ENCODE assay signal across 9 cellular contexts in the genomic region with DNA sequence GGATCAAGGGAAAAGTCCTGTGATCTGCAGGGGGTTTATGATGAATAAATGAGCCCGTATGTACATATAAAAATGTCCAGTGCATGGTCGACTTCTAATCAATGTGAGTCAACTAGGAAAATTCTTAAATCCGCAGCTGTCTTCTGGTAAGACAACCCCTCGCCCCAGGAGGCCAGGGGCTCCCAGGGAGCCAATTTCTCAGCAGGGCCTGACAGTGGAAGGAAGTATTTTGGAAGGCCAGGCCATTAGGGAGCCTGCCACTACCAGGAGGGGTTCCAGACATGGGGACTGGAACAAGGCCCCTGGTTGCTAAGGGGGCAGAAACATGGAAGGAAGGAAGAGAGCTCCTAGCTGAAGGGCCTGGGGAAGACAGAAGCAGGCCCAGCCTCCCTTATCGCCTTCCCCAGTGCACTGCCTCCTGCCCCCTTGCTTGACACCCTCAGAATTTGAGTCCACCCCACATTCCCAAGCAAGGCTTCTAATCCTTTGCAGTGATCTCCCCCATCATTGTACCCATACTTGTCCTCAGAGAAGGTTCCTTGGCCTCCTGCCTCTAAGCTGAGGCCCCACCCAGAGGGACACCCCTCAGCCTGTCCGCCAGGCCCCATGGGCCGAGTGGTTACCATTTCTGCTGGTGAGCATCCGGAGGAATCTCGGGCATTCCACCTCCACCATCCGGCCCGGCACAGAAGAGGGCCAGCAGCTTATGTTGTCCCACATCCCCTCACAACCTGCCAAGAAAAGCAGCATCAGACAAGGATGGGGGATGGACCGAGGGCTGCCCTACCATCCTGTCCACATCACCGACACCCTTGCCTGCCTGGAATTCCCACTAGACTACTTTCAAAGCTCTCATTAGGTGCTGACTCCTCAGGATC. TPM values are rescaled to one million over a fixed set of nuclear protein-coding genes. Genes with fewer than 3 reads are reported as not detected.
"Had no signal": no experiment of that assay in that cellular context is flagged by ENCODE, and none has a peak within 500 bp of the region (broad histone marks: within the 10 kb centered on the region; RNA-seq: fewer than 3 reads in every experiment).

No MANE protein-coding gene starts in this region.

- H3K27ac Mint-ChIP-seq: mesothelial cell of epicardium had no signal

- ATAC-seq: gastrocnemius medialis, heart right ventricle had no signal

- H3K36me3 Mint-ChIP-seq: mesothelial cell of epicardium had no signal

- H3K4me3 ChIP-seq: ascending aorta, gastrocnemius medialis, heart right ventricle had no signal

- H3K9me3 ChIP-seq: ascending aorta, gastrocnemius medialis, heart right ventricle had no signal

- DNase-seq: activated CD4-positive, alpha-beta T cell treated with anti-CD3 and anti-CD28 coated beads, Interleukin-2, amount 50 U/mL, for 1 hour; gastrocnemius medialis; heart right ventricle; trophoblast cell had no signal

- H3K9me3 Mint-ChIP-seq: mesothelial cell of epicardium had no signal

- H3K4me3 Mint-ChIP-seq: mesothelial cell of epicardium had no signal

- H3K27ac ChIP-seq: ascending aorta, gastrocnemius medialis, heart right ventricle had no signal

- H3K36me3 ChIP-seq: ascending aorta, gastrocnemius medialis, heart right ventricle had no signal

- H3K27me3 ChIP-seq: ascending aorta, gastrocnemius medialis had no signal

RNA-seq across cellular contexts. Expression of gene SCTR, which starts 45.9 kb away (rescaled TPM):
- total RNA-seq: ascending aorta; gastrocnemius medialis; myocyte; T-helper 2 cell treated with Interferon-gamma antibody and Interleukin-4, amounts not matched to agents 100 ng/mL and 5 ng/mL, for 36 hours had no signal
- polyA plus RNA-seq: keratinocyte had no signal

RNA-seq across cellular contexts. Expression of gene TMEM37, which starts 46.8 kb away (rescaled TPM):
- total RNA-seq: myocyte; T-helper 2 cell treated with Interferon-gamma antibody and Interleukin-4, amounts not matched to agents 100 ng/mL and 5 ng/mL, for 36 hours had no signal
